24 cellular contexts compared by ENCODE assay signal in genomic region chr17:15431766-15432165, GRCh38. TPM values are rescaled to one million over a fixed set of nuclear protein-coding genes. Genes with fewer than 3 reads are reported as not detected.
DNase-seq lines count a peak whose midpoint lies in the region; TF ChIP-seq lines count a peak whose summit lies in the region.
"Had no signal": no experiment of that assay in that cellular context is flagged by ENCODE, and none has a peak within 500 bp of the region (broad histone marks: within the 10 kb centered on the region; RNA-seq: fewer than 3 reads in every experiment).

No MANE protein-coding gene starts in this region.

- 84% methylated on average over 6 of the region's 6 CpGs for WGBS in hepatocyte (ENCODE audit: low lambda C conversion rate, missing lambda C conversion rate)
- 68 to 89% methylated on average over 1 to 6 of the region's 6 CpGs for WGBS in transverse colon (ENCODE audit: low coverage in 1 of 2), 2 donors

- TF ChIP-seq EP300 in transverse colon (IDR thresholded peaks at IDR 0.05; ENCODE audit: low read depth) = no peak

- H3K79me2 ChIP-seq in hepatocyte = no peaks in the 10 kb centered on the region

- H3K4me3 ChIP-seq in SJCRH30 = no peak overlapping the region
- H3K4me3 ChIP-seq in hepatocyte = no peak overlapping the region
- H3K4me3 ChIP-seq in transverse colon = no peak overlapping the region
- H3K4me3 ChIP-seq: body of pancreas, GM12878, right lobe of liver had no signal

- intact Hi-C loops in posterior vena cava (cut with DNase I) (no loop called here), transverse colon (cut with DNase I; ENCODE audit: low total_unique reads) (no loop called here)

- no peak for TF ChIP-seq CTCF in hepatocyte (IDR thresholded peaks at IDR 0.05; ENCODE audit: poor library complexity)
- TF ChIP-seq CTCF in transverse colon (IDR thresholded peaks at IDR 0.05) = no peak

- H2AFZ ChIP-seq in hepatocyte = no peak overlapping the region

- H3K9me3 ChIP-seq in SJCRH30 (replicated peaks) (no peaks in the 10 kb centered on the region), hepatocyte (ENCODE audit: low read depth) (no peaks in the 10 kb centered on the region), transverse colon (no peaks in the 10 kb centered on the region)
- H3K9me3 ChIP-seq: body of pancreas, right lobe of liver had no signal

- H4K20me1 ChIP-seq in hepatocyte (ENCODE audit: insufficient read depth, poor library complexity, severe bottlenecking) = no peaks in the 10 kb centered on the region

- DNase-seq in SJCRH30 (no peak), hepatocyte (ENCODE audit: low spot score) (no peak), posterior vena cava (ENCODE audit: low spot score) (peak; percentile 50), transverse colon (no peak), GM19238 (ENCODE audit: insufficient read length, low spot score) (no peak), superior temporal gyrus (ENCODE audit: extremely low spot score) (no peak), CD1c-positive myeloid dendritic cell (ENCODE audit: extremely low spot score) (no peak)
- DNase-seq: ACHN; activated CD4-positive, alpha-beta memory T cell treated with anti-CD3 and anti-CD28 coated beads, Interleukin-2, amount 10 ng/mL, durations not matched to agents 7 days and 5 days; activated CD4-positive, alpha-beta T cell treated with anti-CD3 and anti-CD28 coated beads for 1 hour; activated CD8-positive, alpha-beta memory T cell treated with anti-CD3 and anti-CD28 coated beads, Interleukin-2, amount 50 U/mL, for 4 hours; activated naive CD4-positive, alpha-beta T cell; activated naive CD8-positive, alpha-beta T cell treated with anti-CD3 and anti-CD28 coated beads, Interleukin-2, amount 50 U/mL, for 24 hours; body of pancreas; CD8-positive, alpha-beta memory T cell; DMS 273 treated with DMSO at 0.1 percent for 48 hours; kidney; NCI-H146; NCI-H345; NCI-H748 treated with DMSO at 0.1 percent for 48 hours; right lobe of liver; stimulated activated CD4-positive, alpha-beta T cell treated with anti-CD3 and anti-CD28 coated beads, Interleukin-15, amount 100 ng/mL, for 24 hours; stimulated activated CD4-positive, alpha-beta T cell treated with anti-CD3 and anti-CD28 coated beads, Interleukin-4, amount 100 ng/mL, for 4 hours had no signal

- H3K27ac ChIP-seq in SJCRH30 (peak overlapping the region; percentile 73; the same call in 1 of the 2 replicates), hepatocyte (peak overlapping the region; percentile 95), transverse colon (peak overlapping the region; percentile 64 to 76 (median 75))
- H3K27ac ChIP-seq: body of pancreas had no signal

- peak overlapping the region; percentile 41 for H3K4me2 ChIP-seq in hepatocyte

- H3K4me1 ChIP-seq in SJCRH30 = peaks cover 40% of the 10 kb centered on the region
- H3K4me1 ChIP-seq in hepatocyte (ENCODE audit: insufficient read depth) = peaks cover 49% of the 10 kb centered on the region
- H3K4me1 ChIP-seq in transverse colon = peaks cover 4 to 20% (median 9%) of the 10 kb centered on the region in 4 donors

- in situ Hi-C loops in transverse colon (cut with MboI; ENCODE audit: low pct_ligation_motif_present in 1 of 4, low pct_unique_long_range_greater_than_20kb in 1 of 4, low sequenced_read_pairs in 3 of 4) = no loop called here

- no peak for TF ChIP-seq POLR2A in transverse colon (IDR thresholded peaks at IDR 0.05)

- H3K9me2 ChIP-seq in hepatocyte (replicated peaks; ENCODE audit: insufficient read depth) = no peaks in the 10 kb centered on the region

- no peaks in the 10 kb centered on the region for H3K36me3 ChIP-seq in SJCRH30
- no peaks in the 10 kb centered on the region for H3K36me3 ChIP-seq in hepatocyte (replicated peaks; ENCODE audit: insufficient read depth, low read depth)
- H3K36me3 ChIP-seq in transverse colon = no peaks in the 10 kb centered on the region
- H3K36me3 ChIP-seq: right lobe of liver had no signal

- H3K27me3 ChIP-seq in SJCRH30 = no peaks in the 10 kb centered on the region
- H3K27me3 ChIP-seq in hepatocyte = no peaks in the 10 kb centered on the region
- H3K27me3 ChIP-seq in transverse colon = no peaks in the 10 kb centered on the region
- H3K27me3 ChIP-seq: body of pancreas, right lobe of liver had no signal

RNA-seq across cellular contexts. Expression of gene CDRT4, which starts 35.7 kb away (rescaled TPM):
- total RNA-seq in SJCRH30 (2014; rRNA removed; shearing (Covaris generic)) = 0.04 TPM in 1 of 2 replicates, not detected in the other
- total RNA-seq in hepatocyte (2.7 and 10.4 TPM in 2 replicates), posterior vena cava (1 to 10 TPM; 4.5 TPM), transverse colon (10 to 100 TPM in 3 of 4 donors, 1 to 10 TPM in 1; 2.2 to 93.5 (median 14.4) TPM)
- 9.6 and 11.8 TPM in 2 replicates for polyA plus RNA-seq in hepatocyte
- polyA plus RNA-seq: CD8-positive, alpha-beta memory T cell had no signal
